In genomic region chr1:94806451-94806861, GRCh38 we compare ENCODE assay signal across 9 cellular contexts. TPM values are rescaled to one million over a fixed set of nuclear protein-coding genes. Genes with fewer than 3 reads are reported as not detected.
DNase-seq lines count a peak whose midpoint lies in the region; ATAC-seq and TF ChIP-seq lines count a peak whose summit lies in the region.
"Had no signal": no experiment of that assay in that cellular context is flagged by ENCODE, and none has a peak within 500 bp of the region (broad histone marks: within the 10 kb centered on the region; RNA-seq: fewer than 3 reads in every experiment).

No MANE protein-coding gene starts in this region.

- peak overlapping the region; percentile 66 for H3K4me3 Mint-ChIP-seq in nephron progenitor cell
- H3K4me3 Mint-ChIP-seq in stimulated activated naive B cell treated with anti-CD40 and anti-IgM and Interleukin-4, amounts not matched to agents 10 μg/mL and 1 μg/mL and 100 μg/mL, for 72 hours: no peak overlapping the region
- H3K4me3 Mint-ChIP-seq: activated T-cell treated with anti-CD3 and anti-CD28 coated beads, Interleukin-2, amount 50 U/mL, for 4 hours had no signal

- ATAC-seq in GM19324 (IDR thresholded peaks at IDR 0.05; ENCODE audit: low FRiP score, unreplicated experiment): no peak
- no peak for ATAC-seq in HG03159 (IDR thresholded peaks at IDR 0.05; ENCODE audit: unreplicated experiment)
- ATAC-seq in stimulated activated naive B cell treated with anti-CD40 and anti-IgM and Interleukin-4, amounts not matched to agents 10 μg/mL and 1 μg/mL and 100 μg/mL, for 72 hours (replicated peaks): no peak

- H3K27ac Mint-ChIP-seq in nephron progenitor cell: peak overlapping the region; percentile 26
- H3K27ac Mint-ChIP-seq in stimulated activated naive B cell treated with anti-CD40 and anti-IgM and Interleukin-4, amounts not matched to agents 10 μg/mL and 1 μg/mL and 100 μg/mL, for 72 hours: no peak overlapping the region

- no peaks in the 10 kb centered on the region for H3K36me3 Mint-ChIP-seq in nephron progenitor cell (ENCODE audit: low read depth)
- H3K36me3 Mint-ChIP-seq in stimulated activated naive B cell treated with anti-CD40 and anti-IgM and Interleukin-4, amounts not matched to agents 10 μg/mL and 1 μg/mL and 100 μg/mL, for 72 hours: no peaks in the 10 kb centered on the region

- DNase-seq in GM03348 (ENCODE audit: low spot score): peak; percentile 69
- DNase-seq in NCI-H446 (lab: John Stamatoyannopoulos, UW): peak; percentile 64 to 89
- peak; percentile 66 to 68 for DNase-seq in dermis microvascular lymphatic vessel endothelial cell (ENCODE audit: low read depth in 2 of 2)
- DNase-seq in nephron progenitor cell: peak; percentile 58
- DNase-seq in NCI-H2029 treated with DMSO at 0.1 percent for 48 hours (lab: John Stamatoyannopoulos, UW): no peak
- DNase-seq in stimulated activated naive B cell treated with anti-CD40 and anti-IgM and Interleukin-4, amounts not matched to agents 10 μg/mL and 1 μg/mL and 100 μg/mL, for 72 hours: no peak

- H3K9me3 Mint-ChIP-seq in nephron progenitor cell: no peaks in the 10 kb centered on the region
- no peaks in the 10 kb centered on the region for H3K9me3 Mint-ChIP-seq in stimulated activated naive B cell treated with anti-CD40 and anti-IgM and Interleukin-4, amounts not matched to agents 10 μg/mL and 1 μg/mL and 100 μg/mL, for 72 hours
- H3K9me3 Mint-ChIP-seq: activated T-cell treated with anti-CD3 and anti-CD28 coated beads, Interleukin-2, amount 50 U/mL, for 4 hours had no signal

- peaks cover 63% of the 10 kb centered on the region for H3K4me1 Mint-ChIP-seq in nephron progenitor cell
- H3K4me1 Mint-ChIP-seq in stimulated activated naive B cell treated with anti-CD40 and anti-IgM and Interleukin-4, amounts not matched to agents 10 μg/mL and 1 μg/mL and 100 μg/mL, for 72 hours: peaks cover 6 to 17% of the 10 kb centered on the region in 2 donors

- peaks cover 6% of the 10 kb centered on the region for H3K27me3 Mint-ChIP-seq in nephron progenitor cell (ENCODE audit: low read depth, poor library complexity)
- peaks cover 9 to 15% of the 10 kb centered on the region in 2 donors for H3K27me3 Mint-ChIP-seq in stimulated activated naive B cell treated with anti-CD40 and anti-IgM and Interleukin-4, amounts not matched to agents 10 μg/mL and 1 μg/mL and 100 μg/mL, for 72 hours

- no peak for TF ChIP-seq CTCF in nephron progenitor cell (IDR thresholded peaks at IDR 0.05)

RNA-seq across cellular contexts. Expression of gene SLC44A3, which starts 13.7 kb away (rescaled TPM):
- total RNA-seq in dermis microvascular lymphatic vessel endothelial cell: 1.3 and 4.7 TPM in 2 replicates

Comparison
In these comparisons a context has a peak if more than half of its experiments do, and no peak if none do; other contexts are left out.
1. DNase-seq: peak in GM03348 (single experiment), NCI-H446 (2 of 2), dermis microvascular lymphatic vessel endothelial cell (2 of 2) and nephron progenitor cell (single experiment); none in NCI-H2029 treated with DMSO at 0.1 percent for 48 hours (single experiment) and stimulated activated naive B cell treated with anti-CD40 and anti-IgM and Interleukin-4, amounts not matched to agents 10 μg/mL and 1 μg/mL and 100 μg/mL, for 72 hours (single experiment).